8 cellular contexts compared by ENCODE assay signal in the genomic region with DNA sequence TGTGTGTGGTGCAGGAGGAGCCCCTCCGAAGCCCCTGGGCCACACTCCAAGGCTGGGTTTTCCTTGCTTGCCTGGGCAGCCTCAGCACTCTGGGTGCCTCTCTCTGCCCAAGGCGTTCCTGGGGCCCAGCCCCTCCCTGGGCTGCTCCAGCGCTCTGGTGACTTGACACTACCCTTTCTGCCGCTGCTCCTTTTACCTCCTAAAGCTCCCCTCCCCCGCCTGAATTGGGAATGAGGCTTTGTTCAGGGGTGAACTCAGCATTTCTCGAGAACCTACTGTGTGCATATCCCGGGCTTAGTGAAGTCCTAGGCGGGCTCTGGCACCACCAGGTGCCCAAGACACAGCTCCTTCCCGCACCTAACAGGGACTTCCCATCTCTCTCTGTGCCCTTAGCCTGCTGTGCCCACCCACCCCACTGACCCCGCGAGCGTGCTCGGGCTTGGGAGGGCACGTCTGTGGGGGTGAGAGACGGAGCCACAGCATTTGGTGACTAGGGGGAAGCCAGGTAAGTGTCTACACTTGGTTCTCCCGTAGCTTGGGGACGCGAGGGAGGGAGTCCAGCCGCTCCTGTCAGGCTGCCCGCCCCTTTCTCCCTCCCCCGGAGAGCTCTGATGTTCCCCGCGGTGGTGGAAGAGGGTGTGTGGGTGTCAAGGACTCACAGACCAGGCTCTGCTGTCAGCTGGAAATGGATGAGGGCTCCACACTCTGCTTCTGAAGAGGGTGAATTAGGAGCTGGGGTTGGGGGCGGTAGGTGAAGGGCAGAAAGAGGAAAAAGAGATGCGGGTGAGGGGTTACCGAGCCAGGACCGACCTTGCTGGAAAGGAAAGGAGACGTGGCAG. TPM values are rescaled to one million over a fixed set of nuclear protein-coding genes. Genes with fewer than 3 reads are reported as not detected.
DNase-seq lines count a peak whose midpoint lies in the region; ATAC-seq lines count a peak whose summit lies in the region.

No MANE protein-coding gene starts in this region.

- peak overlapping the region; percentile 84 for H3K4me3 Mint-ChIP-seq in activated CD4-positive, alpha-beta memory T cell treated with anti-CD3 and anti-CD28 coated beads, Interleukin-2, amount 10 ng/mL, durations not matched to agents 7 days and 5 days
- H3K4me3 Mint-ChIP-seq in natural killer cell treated with Interleukin-12 subunit alpha and Interleukin-12 subunit beta and Interleukin-15 and Interleukin-18, amount 100 ng/mL, for 72 hours, result peak overlapping the region; percentile 95

- DNase-seq in DMS53 (lab: John Stamatoyannopoulos, UW) (peak; percentile 72), HuH-7 (ENCODE audit: low spot score) (peak; percentile 49), fibroblast of gingiva (ENCODE audit: low read depth) (peak; percentile 15), NCI-H1930 (lab: John Stamatoyannopoulos, UW) (no peak)
- peak; percentile 47 for DNase-seq in activated CD4-positive, alpha-beta memory T cell treated with anti-CD3 and anti-CD28 coated beads, Interleukin-2, amount 10 ng/mL, durations not matched to agents 7 days and 5 days
- DNase-seq in natural killer cell treated with Interleukin-12 subunit alpha and Interleukin-12 subunit beta and Interleukin-15 and Interleukin-18, amount 100 ng/mL, for 72 hours (ENCODE audit: low spot score), result no peak

- peaks cover 38% of the 10 kb centered on the region for H3K4me1 Mint-ChIP-seq in activated CD4-positive, alpha-beta memory T cell treated with anti-CD3 and anti-CD28 coated beads, Interleukin-2, amount 10 ng/mL, durations not matched to agents 7 days and 5 days
- peaks cover 35 to 40% of the 10 kb centered on the region in 2 donors for H3K4me1 Mint-ChIP-seq in natural killer cell treated with Interleukin-12 subunit alpha and Interleukin-12 subunit beta and Interleukin-15 and Interleukin-18, amount 100 ng/mL, for 72 hours (ENCODE audit: low read depth in 2 of 2)

- no peak overlapping the region for H3K27ac Mint-ChIP-seq in activated CD4-positive, alpha-beta memory T cell treated with anti-CD3 and anti-CD28 coated beads, Interleukin-2, amount 10 ng/mL, durations not matched to agents 7 days and 5 days
- peak overlapping the region; percentile 71 to 86 for H3K27ac Mint-ChIP-seq in natural killer cell treated with Interleukin-12 subunit alpha and Interleukin-12 subunit beta and Interleukin-15 and Interleukin-18, amount 100 ng/mL, for 72 hours

- POLR2A ChIA-PET in activated CD4-positive, alpha-beta memory T cell treated with anti-CD3 and anti-CD28 coated beads, Interleukin-2, amount 10 ng/mL, durations not matched to agents 7 days and 5 days (lab: Charles Lee), result interaction anchor here (0.8 to 4.9 kb wide), 14 partner anchors 13 to 304 kb away, joined by 3 to 68 read pairs (median 4); a partner anchor contains a TSS

- no peak for ATAC-seq in natural killer cell treated with Interleukin-12 subunit alpha and Interleukin-12 subunit beta and Interleukin-15 and Interleukin-18, amount 100 ng/mL, for 72 hours
- ATAC-seq in GM21390 (IDR thresholded peaks at IDR 0.05; ENCODE audit: unreplicated experiment), result no peak
- ATAC-seq in GM18519 (IDR thresholded peaks at IDR 0.05; ENCODE audit: low FRiP score, unreplicated experiment), result no peak

- peaks cover 66% of the 10 kb centered on the region for H3K27me3 Mint-ChIP-seq in activated CD4-positive, alpha-beta memory T cell treated with anti-CD3 and anti-CD28 coated beads, Interleukin-2, amount 10 ng/mL, durations not matched to agents 7 days and 5 days
- H3K27me3 Mint-ChIP-seq in natural killer cell treated with Interleukin-12 subunit alpha and Interleukin-12 subunit beta and Interleukin-15 and Interleukin-18, amount 100 ng/mL, for 72 hours, result peaks cover 7 to 24% of the 10 kb centered on the region in 2 donors

- H3K9me3 Mint-ChIP-seq in activated CD4-positive, alpha-beta memory T cell treated with anti-CD3 and anti-CD28 coated beads, Interleukin-2, amount 10 ng/mL, durations not matched to agents 7 days and 5 days, result no peaks in the 10 kb centered on the region
- no peaks in the 10 kb centered on the region for H3K9me3 Mint-ChIP-seq in natural killer cell treated with Interleukin-12 subunit alpha and Interleukin-12 subunit beta and Interleukin-15 and Interleukin-18, amount 100 ng/mL, for 72 hours

- peaks cover 8% of the 10 kb centered on the region for H3K36me3 Mint-ChIP-seq in activated CD4-positive, alpha-beta memory T cell treated with anti-CD3 and anti-CD28 coated beads, Interleukin-2, amount 10 ng/mL, durations not matched to agents 7 days and 5 days (ENCODE audit: low read depth)
- H3K36me3 Mint-ChIP-seq in natural killer cell treated with Interleukin-12 subunit alpha and Interleukin-12 subunit beta and Interleukin-15 and Interleukin-18, amount 100 ng/mL, for 72 hours, result no peaks in the 10 kb centered on the region

- CTCF ChIA-PET in activated CD4-positive, alpha-beta memory T cell treated with anti-CD3 and anti-CD28 coated beads, Interleukin-2, amount 10 ng/mL, durations not matched to agents 7 days and 5 days (lab: Charles Lee), result interaction anchor here (1.3 to 2.9 kb wide), 7 partner anchors 10 to 102 kb away, joined by 3 to 16 read pairs (median 6); no protein-coding TSS in a partner anchor

RNA-seq across cellular contexts. Expression of a gene that starts 1.1 kb away (rescaled TPM):
- 10 to 100 TPM; 26.0 to 27.0 TPM for total RNA-seq in activated CD4-positive, alpha-beta memory T cell treated with anti-CD3 and anti-CD28 coated beads, Interleukin-2, amount 10 ng/mL, durations not matched to agents 7 days and 5 days
- total RNA-seq in natural killer cell treated with Interleukin-12 subunit alpha and Interleukin-12 subunit beta and Interleukin-15 and Interleukin-18, amount 100 ng/mL, for 72 hours, result 10 to 100 TPM; 27.9 to 29.2 TPM

RNA-seq across cellular contexts. Expression of a gene that starts 31.1 kb away (rescaled TPM):
- 10 to 100 TPM; 13.9 to 15.9 TPM for total RNA-seq in activated CD4-positive, alpha-beta memory T cell treated with anti-CD3 and anti-CD28 coated beads, Interleukin-2, amount 10 ng/mL, durations not matched to agents 7 days and 5 days
- 10 to 100 TPM in 1 of 2 donors, 1 to 10 TPM in 1; 9.1 to 14.7 TPM for total RNA-seq in natural killer cell treated with Interleukin-12 subunit alpha and Interleukin-12 subunit beta and Interleukin-15 and Interleukin-18, amount 100 ng/mL, for 72 hours

RNA-seq across cellular contexts. Expression of a gene that starts 34.1 kb away (rescaled TPM):
- total RNA-seq in activated CD4-positive, alpha-beta memory T cell treated with anti-CD3 and anti-CD28 coated beads, Interleukin-2, amount 10 ng/mL, durations not matched to agents 7 days and 5 days, result 10 to 100 TPM; 38.1 to 38.4 TPM
- 100 to 1,000 TPM in 1 of 2 donors, 10 to 100 TPM in 1; 63.3 to 111 TPM for total RNA-seq in natural killer cell treated with Interleukin-12 subunit alpha and Interleukin-12 subunit beta and Interleukin-15 and Interleukin-18, amount 100 ng/mL, for 72 hours

RNA-seq across cellular contexts. Expression of a gene that starts 57.2 kb away (rescaled TPM):
- total RNA-seq in activated CD4-positive, alpha-beta memory T cell treated with anti-CD3 and anti-CD28 coated beads, Interleukin-2, amount 10 ng/mL, durations not matched to agents 7 days and 5 days, result 10 to 100 TPM; 54.2 to 54.3 TPM
- 10 to 100 TPM; 32.4 to 75.1 TPM for total RNA-seq in natural killer cell treated with Interleukin-12 subunit alpha and Interleukin-12 subunit beta and Interleukin-15 and Interleukin-18, amount 100 ng/mL, for 72 hours

Comparison
In these comparisons a context has a peak if more than half of its experiments do, and no peak if none do; other contexts are left out.
1. DNase-seq: peak in DMS53 (single experiment), HuH-7 (single experiment), activated CD4-positive, alpha-beta memory T cell treated with anti-CD3 and anti-CD28 coated beads, Interleukin-2, amount 10 ng/mL, durations not matched to agents 7 days and 5 days (single experiment) and fibroblast of gingiva (single experiment); none in natural killer cell treated with Interleukin-12 subunit alpha and Interleukin-12 subunit beta and Interleukin-15 and Interleukin-18, amount 100 ng/mL, for 72 hours (single experiment) and NCI-H1930 (0 of 2).